In genomic region chr3:186613637-186614265, GRCh38 we compare ENCODE assay signal across 18 cellular contexts. TPM values are rescaled to one million over a fixed set of nuclear protein-coding genes. Genes with fewer than 3 reads are reported as not detected.
DNase-seq lines count a peak whose midpoint lies in the region; ATAC-seq and TF ChIP-seq lines count a peak whose summit lies in the region.
"Had no signal": no experiment of that assay in that cellular context is flagged by ENCODE, and none has a peak within 500 bp of the region (broad histone marks: within the 10 kb centered on the region; RNA-seq: fewer than 3 reads in every experiment).

No MANE protein-coding gene starts in this region.

- DNase-seq in A172 (ENCODE audit: low spot score): peak; percentile 41
- DNase-seq in OCI-LY7 (ENCODE audit: low spot score): no peak
- no peak for DNase-seq in hepatocyte (ENCODE audit: low spot score)
- no peak for DNase-seq in stimulated activated CD4-positive, alpha-beta T cell treated with anti-CD3 and anti-CD28 coated beads, Interleukin-1b, Interleukin-23, amount 100 ng/mL, for 48 hours
- DNase-seq: ACHN; CD8-positive, alpha-beta memory T cell; NCI-H1105; NCI-H1930; NCI-H510A treated with DMSO at 0.1 percent for 48 hours; SJCRH30; T-helper 1 cell had no signal

- H3K4me2 ChIP-seq in DOHH2 (ENCODE audit: low read length) (no peak overlapping the region), OCI-LY7 (ENCODE audit: low read length) (peak overlapping the region; percentile 68; the same call in 1 of the 2 replicates), hepatocyte (no peak overlapping the region)

- ATAC-seq in HG02571 (IDR thresholded peaks at IDR 0.05; ENCODE audit: unreplicated experiment) (no peak), HG03520 (IDR thresholded peaks at IDR 0.05; ENCODE audit: unreplicated experiment) (no peak)

- BruUV-seq in OCI-LY7 (replicated peaks; lab: Mats Ljungman, UMichigan): no TSS peak

- POLR2A ChIA-PET in OCI-LY7 (lab: Charles Lee): interaction anchor here (0.6 to 1.4 kb wide), 4 partner anchors 28 to 1478 kb away, joined by 3 to 4 read pairs (median 4); no protein-coding TSS in a partner anchor

- H3K4me3 ChIP-seq in DOHH2 (ENCODE audit: low read length) (0 out of 2 replicates have a peak overlapping the region, but pooled peaks have one; percentile 66), OCI-LY7 (ENCODE audit: low read depth, low read length, poor library complexity, severe bottlenecking) (no peak overlapping the region), hepatocyte (no peak overlapping the region)
- H3K4me3 ChIP-seq: GM12878, SJCRH30 had no signal

- H3K27me3 ChIP-seq in DOHH2 (ENCODE audit: control insufficient read depth, low read length) (peaks cover 14% of the 10 kb centered on the region), hepatocyte (no peaks in the 10 kb centered on the region)
- H3K27me3 ChIP-seq: SJCRH30 had no signal

- no peaks in the 10 kb centered on the region for H4K20me1 ChIP-seq in DOHH2 (ENCODE audit: control insufficient read depth, insufficient read depth, low read depth, low read length)
- H4K20me1 ChIP-seq in OCI-LY7 (ENCODE audit: insufficient read depth, low read length): no peaks in the 10 kb centered on the region
- no peaks in the 10 kb centered on the region for H4K20me1 ChIP-seq in hepatocyte (ENCODE audit: insufficient read depth, poor library complexity, severe bottlenecking)

- H3K79me2 ChIP-seq in DOHH2 (ENCODE audit: control insufficient read depth, low read length) (no peaks in the 10 kb centered on the region), OCI-LY7 (ENCODE audit: insufficient read depth, low read depth, low read length) (no peaks in the 10 kb centered on the region), hepatocyte (no peaks in the 10 kb centered on the region)

- intact Hi-C loops in OCI-LY7 (cut with micrococcal nuclease; ENCODE audit: unreplicated experiment): loop anchor here (1.0 to 2.0 kb wide), 2 partner anchors 208 to 631 kb away; no protein-coding TSS in a partner anchor

- no peaks in the 10 kb centered on the region for H3K9me2 ChIP-seq in DOHH2 (replicated peaks; ENCODE audit: control insufficient read depth, low read length)
- H3K9me2 ChIP-seq in OCI-LY7 (ENCODE audit: insufficient read depth, low read length): no peaks in the 10 kb centered on the region
- H3K9me2 ChIP-seq in hepatocyte (replicated peaks; ENCODE audit: insufficient read depth): no peaks in the 10 kb centered on the region

- H3K36me3 ChIP-seq in DOHH2 (ENCODE audit: control insufficient read depth, low read length) (no peaks in the 10 kb centered on the region), OCI-LY7 (ENCODE audit: insufficient read depth, low read length) (no peaks in the 10 kb centered on the region), hepatocyte (replicated peaks; ENCODE audit: insufficient read depth, low read depth) (no peaks in the 10 kb centered on the region)
- H3K36me3 ChIP-seq: SJCRH30 had no signal

- H2AFZ ChIP-seq in OCI-LY7 (ENCODE audit: low read length) (peak overlapping the region; percentile 62; the same call in 1 of the 2 replicates), hepatocyte (no peak overlapping the region)

- WGBS in hepatocyte (ENCODE audit: low lambda C conversion rate, missing lambda C conversion rate): 78% methylated on average over 4 of the region's 4 CpGs

- CTCF ChIA-PET in OCI-LY7 (lab: Charles Lee; ENCODE audit: unreplicated experiment): interaction anchor here (0.6 to 0.8 kb wide), 3 partner anchors 77 to 1346 kb away, joined by 3 to 5 read pairs (median 3); no protein-coding TSS in a partner anchor

- H3K4me1 ChIP-seq in DOHH2 (ENCODE audit: control insufficient read depth, low read length) (peaks cover 22% of the 10 kb centered on the region), OCI-LY7 (ENCODE audit: insufficient read depth, low read length, poor library complexity, severe bottlenecking) (peaks cover 18% of the 10 kb centered on the region), hepatocyte (ENCODE audit: insufficient read depth) (no peaks in the 10 kb centered on the region)
- H3K4me1 ChIP-seq: SJCRH30 had no signal

- no peaks in the 10 kb centered on the region for H3F3A ChIP-seq in DOHH2 (ENCODE audit: control insufficient read depth, insufficient read depth)

- H3K9me3 ChIP-seq in DOHH2 (ENCODE audit: control insufficient read depth, insufficient read depth, low read length) (no peaks in the 10 kb centered on the region), OCI-LY7 (ENCODE audit: low read length) (no peaks in the 10 kb centered on the region), hepatocyte (ENCODE audit: low read depth) (no peaks in the 10 kb centered on the region)
- H3K9me3 ChIP-seq: SJCRH30 had no signal

- TF ChIP-seq CTCF in DOHH2 (IDR thresholded peaks at IDR 0.05; ENCODE audit: low read depth, low read length, poor library complexity, severe bottlenecking) (no peak), OCI-LY7 (conservative IDR thresholded peaks at IDR 0.05; ENCODE audit: low read length) (no peak), hepatocyte (IDR thresholded peaks at IDR 0.05; ENCODE audit: poor library complexity) (no peak)

- H3K27ac ChIP-seq in DOHH2 (ENCODE audit: low read depth, low read length) (no peak overlapping the region), OCI-LY7 (ENCODE audit: low read depth, low read length, poor library complexity, severe bottlenecking) (no peak overlapping the region), hepatocyte (peak overlapping the region; percentile 68)
- H3K27ac ChIP-seq: RWPE1, SJCRH30 had no signal

RNA-seq across cellular contexts. Expression of gene AHSG, which starts 0.9 kb away (rescaled TPM):
- total RNA-seq in A172 (2014; rRNA removed; shearing (Covaris generic)): not detected in 2 replicates
- total RNA-seq in OCI-LY7 (2014; rRNA removed; shearing (Covaris generic)): not detected in 2 replicates
- total RNA-seq in OCI-LY7 (2022): not detected in 2 replicates
- 559 and 660 TPM in 2 replicates for total RNA-seq in hepatocyte
- polyA plus RNA-seq in hepatocyte: 328 and 568 TPM in 2 replicates
- total RNA-seq: CD8-positive, alpha-beta memory T cell; G401; M059J; SJCRH30 had no signal
- polyA plus RNA-seq: CD8-positive, alpha-beta memory T cell had no signal

RNA-seq across cellular contexts. Expression of gene FETUB, which starts 26.4 kb away (rescaled TPM):
- 0.45 TPM in 1 of 2 replicates, not detected in the other for total RNA-seq in A172 (2014; rRNA removed; shearing (Covaris generic))
- total RNA-seq in OCI-LY7 (2014; rRNA removed; shearing (Covaris generic)): not detected in 2 replicates
- total RNA-seq in OCI-LY7 (2022): not detected in 2 replicates
- total RNA-seq in hepatocyte: 5.7 and 7.2 TPM in 2 replicates
- 3.2 and 5.8 TPM in 2 replicates for polyA plus RNA-seq in hepatocyte
- total RNA-seq: CD8-positive, alpha-beta memory T cell; G401; GM12878; M059J; SJCRH30 had no signal
- polyA plus RNA-seq: CD8-positive, alpha-beta memory T cell; GM12878 had no signal

RNA-seq across cellular contexts. Expression of gene DNAJB11, which starts 43.2 kb away (rescaled TPM):
- total RNA-seq in A172 (2014; rRNA removed; shearing (Covaris generic)): 175 and 202 TPM in 2 replicates
- 73.0 and 78.7 TPM in 2 replicates for total RNA-seq in OCI-LY7 (2014; rRNA removed; shearing (Covaris generic))
- total RNA-seq in OCI-LY7 (2022): 53.2 and 61.1 TPM in 2 replicates
- 103 and 115 TPM in 2 replicates for total RNA-seq in hepatocyte
- polyA plus RNA-seq in hepatocyte: 148 and 149 TPM in 2 replicates

RNA-seq across cellular contexts. Expression of gene TBCCD1, which starts 46.6 kb away (rescaled TPM):
- 10.2 and 19.6 TPM in 2 replicates for total RNA-seq in A172 (2014; rRNA removed; shearing (Covaris generic))
- 24.2 and 27.0 TPM in 2 replicates for total RNA-seq in OCI-LY7 (2014; rRNA removed; shearing (Covaris generic))
- total RNA-seq in OCI-LY7 (2022): 21.3 and 21.9 TPM in 2 replicates
- 13.1 and 13.4 TPM in 2 replicates for total RNA-seq in hepatocyte
- 13.5 and 14.9 TPM in 2 replicates for polyA plus RNA-seq in hepatocyte

RNA-seq across cellular contexts. Expression of gene HRG, which starts 52.1 kb away (rescaled TPM):
- total RNA-seq in A172 (2014; rRNA removed; shearing (Covaris generic)): not detected in 2 replicates
- total RNA-seq in OCI-LY7 (2014; rRNA removed; shearing (Covaris generic)): not detected in 2 replicates
- not detected in 2 replicates for total RNA-seq in OCI-LY7 (2022)
- 1.7 and 3.8 TPM in 2 replicates for total RNA-seq in hepatocyte
- 2.1 and 5.7 TPM in 2 replicates for polyA plus RNA-seq in hepatocyte
- total RNA-seq: CD8-positive, alpha-beta memory T cell; G401; M059J; SJCRH30 had no signal
- polyA plus RNA-seq: CD8-positive, alpha-beta memory T cell; GM12878 had no signal

Comparison
In these comparisons a context has a peak if more than half of its experiments do, and no peak if none do; other contexts are left out.
1. RNA of gene AHSG, which starts 0.9 kb away (total RNA-seq): 559 to 660 TPM in hepatocyte; not detected in A172 and not detected in OCI-LY7; every median in the first group is over 100 times any median in the second.